2 cellular contexts compared by ENCODE assay signal in genomic region chr17:68262467-68262866, GRCh38. TPM values are rescaled to one million over a fixed set of nuclear protein-coding genes. Genes with fewer than 3 reads are reported as not detected.
"Had no signal": no experiment of that assay in that cellular context is flagged by ENCODE, and none has a peak within 500 bp of the region (broad histone marks: within the 10 kb centered on the region; RNA-seq: fewer than 3 reads in every experiment).

No MANE protein-coding gene starts in this region.

RNA-seq across cellular contexts. Expression of gene SLC16A6, which starts 28.5 kb away (rescaled TPM):
- total RNA-seq: epithelial cell of proximal tubule, foreskin keratinocyte had no signal
- polyA plus RNA-seq: foreskin keratinocyte had no signal
